ENCODE assay signal across 27 cellular contexts in genomic region chr12:89081709-89082108, GRCh38.
A peak's percentile ranks its signal among the peaks of the same experiment; 100 is the strongest.
DNase-seq lines count a peak whose midpoint lies in the region; TF ChIP-seq lines count a peak whose summit lies in the region.
"Had no signal": no experiment of that assay in that cellular context is flagged by ENCODE, and none has a peak within 500 bp of the region (broad histone marks: within the 10 kb centered on the region; RNA-seq: fewer than 3 reads in every experiment).

No MANE protein-coding gene starts in this region.

- H3K4me1 Mint-ChIP-seq in glutamatergic neuron (ENCODE audit: low read depth, unreplicated experiment), result peaks cover 39% of the 10 kb centered on the region
- H3K4me1 Mint-ChIP-seq: T-cell had no signal

- H3K79me2 ChIP-seq in GM23248 (ENCODE audit: insufficient read depth), result no peaks in the 10 kb centered on the region

- TF ChIP-seq CTCF in glutamatergic neuron (IDR thresholded peaks at IDR 0.05; ENCODE audit: partially characterized antibody, unreplicated experiment) (no peak), spleen (IDR thresholded peaks at IDR 0.05 in 8 of 11, conservative IDR thresholded peaks at IDR 0.05 in 3 of 11) (no peak)

- H3K27me3 Mint-ChIP-seq in glutamatergic neuron (ENCODE audit: unreplicated experiment), result peaks cover 2% of the 10 kb centered on the region

- peaks cover 2% of the 10 kb centered on the region for H3K9me3 Mint-ChIP-seq in glutamatergic neuron (ENCODE audit: unreplicated experiment)
- H3K9me3 Mint-ChIP-seq: activated T-helper 17 cell treated with anti-CD3 and anti-CD28 coated beads, Interleukin-2, amount 50 U/mL, for 72 hours; T-cell had no signal

- no peak overlapping the region for H3K4me2 ChIP-seq in GM23248 (ENCODE audit: unreplicated experiment)

- peak overlapping the region; percentile 43; the same call in 1 of the 2 replicates for H2AFZ ChIP-seq in GM23248

- DNase-seq in GM23248 (no peak), MV-4-11 (lab: John Stamatoyannopoulos, UW) (peak; percentile 68), glutamatergic neuron (no peak), spleen (no peak), T-helper 9 cell (no peak), amygdala (lab: John Stamatoyannopoulos, UW) (no peak)
- no peak for DNase-seq in stimulated activated naive CD4-positive, alpha-beta T cell treated with Interleukin-2 at 50 U/mL for 16 hours (lab: John Stamatoyannopoulos, UW)
- DNase-seq: activated CD4-positive, alpha-beta memory T cell treated with anti-CD3 and anti-CD28 coated beads, Interleukin-2, amount 10 ng/mL, durations not matched to agents 7 days and 5 days; activated CD8-positive, alpha-beta memory T cell treated with anti-CD3 and anti-CD28 coated beads, Interleukin-2, amount 50 U/mL, for 48 hours; activated naive CD4-positive, alpha-beta T cell treated with anti-CD3 and anti-CD28 coated beads, Interleukin-2, amount 50 U/mL, for 16 hours; amniotic stem cell; Caco-2; GDM1; islet precursor cell; Karpas-422; left ventricle myocardium inferior; NCI-H1092; NCI-H187 treated with DMSO at 0.1 percent for 48 hours; NCI-H510A; sigmoid colon; stimulated activated CD4-positive, alpha-beta T cell treated with anti-CD3 and anti-CD28 coated beads, Interleukin-4, amount 100 ng/mL, for 1 hour; T-cell had no signal

- in situ Hi-C loops in GM23248 (cut with MboI), result no loop called here

- H3K36me3 Mint-ChIP-seq in glutamatergic neuron (ENCODE audit: unreplicated experiment), result no peaks in the 10 kb centered on the region
- H3K36me3 Mint-ChIP-seq: CD14-positive monocyte, T-cell had no signal

- H3K4me3 Mint-ChIP-seq in glutamatergic neuron (ENCODE audit: unreplicated experiment), result peak overlapping the region; percentile 10
- H3K4me3 Mint-ChIP-seq: activated CD4-positive, alpha-beta memory T cell treated with anti-CD3 and anti-CD28 coated beads, Interleukin-2, amount 10 ng/mL, durations not matched to agents 7 days and 5 days; activated T-helper 17 cell treated with anti-CD3 and anti-CD28 coated beads, Interleukin-2, amount 50 U/mL, for 72 hours; CD14-positive monocyte; T-cell had no signal

- intact Hi-C loops in spleen (cut with DNase I; ENCODE audit: low total_unique reads), result no loop called here

- H3K36me3 ChIP-seq in GM23248 (ENCODE audit: low read depth) (no peaks in the 10 kb centered on the region), spleen (no peaks in the 10 kb centered on the region)
- H3K36me3 ChIP-seq: left ventricle myocardium inferior, neutrophil, prostate gland, sigmoid colon, tibial nerve had no signal

- H3K27me3 ChIP-seq in GM23248 (replicated peaks; ENCODE audit: insufficient read depth) (no peaks in the 10 kb centered on the region), spleen (replicated peaks in 1 of 7) (no peaks in the 10 kb centered on the region)
- H3K27me3 ChIP-seq: neutrophil, sigmoid colon, tibial nerve had no signal

- H3K27ac ChIP-seq in GM23248 (no peak overlapping the region), spleen (peak overlapping the region in 7 of 8 donors; percentile 42 to 75 (median 54))
- H3K27ac ChIP-seq: neutrophil, prostate gland, sigmoid colon, tibial nerve had no signal

- H3K4me1 ChIP-seq in GM23248 (ENCODE audit: insufficient read depth), result peaks cover 17% of the 10 kb centered on the region
- H3K4me1 ChIP-seq in spleen, result peaks cover 6 to 33% (median 21%) of the 10 kb centered on the region in 6 donors
- H3K4me1 ChIP-seq: prostate gland, sigmoid colon had no signal

- H3K9me2 ChIP-seq in GM23248 (ENCODE audit: insufficient read depth), result no peaks in the 10 kb centered on the region

- H3K4me3 ChIP-seq in GM23248 (no peak overlapping the region), spleen (no peak overlapping the region)
- H3K4me3 ChIP-seq: left ventricle myocardium inferior, prostate gland, sigmoid colon, tibial nerve had no signal

- H3K9ac ChIP-seq in GM23248, result no peak overlapping the region

- H3K9me3 ChIP-seq in GM23248 (ENCODE audit: low read depth), result no peaks in the 10 kb centered on the region
- H3K9me3 ChIP-seq in spleen, result no peaks in the 10 kb centered on the region
- H3K9me3 ChIP-seq: left ventricle myocardium inferior, neutrophil, prostate gland, sigmoid colon, tibial nerve had no signal

- 64 to 74% methylated on average over 2 of the region's 2 CpGs for WGBS in GM23248 (ENCODE audit: low coverage in 1 of 2, low lambda C conversion rate in 2 of 2, missing lambda C conversion rate in 2 of 2), 2 experiments
- WGBS in spleen, 5 donors, result 21 to 38% (median 29%) methylated on average over 2 of the region's 2 CpGs

- H3F3A ChIP-seq in GM23248 (ENCODE audit: insufficient read depth), result peaks cover 6% of the 10 kb centered on the region; the same call in 1 of the 2 replicates

- TF ChIP-seq POLR2A in spleen (IDR thresholded peaks at IDR 0.05), result no peak

- peak overlapping the region; percentile 81 for H3K27ac Mint-ChIP-seq in glutamatergic neuron (ENCODE audit: unreplicated experiment)
- H3K27ac Mint-ChIP-seq: activated CD4-positive, alpha-beta memory T cell treated with anti-CD3 and anti-CD28 coated beads, Interleukin-2, amount 10 ng/mL, durations not matched to agents 7 days and 5 days; activated T-helper 17 cell treated with anti-CD3 and anti-CD28 coated beads, Interleukin-2, amount 50 U/mL, for 72 hours; T-cell had no signal

- no peaks in the 10 kb centered on the region for H4K20me1 ChIP-seq in GM23248 (ENCODE audit: insufficient read depth)
